Comparison of ENCODE assay signal across 36 cellular contexts in the genomic region with DNA sequence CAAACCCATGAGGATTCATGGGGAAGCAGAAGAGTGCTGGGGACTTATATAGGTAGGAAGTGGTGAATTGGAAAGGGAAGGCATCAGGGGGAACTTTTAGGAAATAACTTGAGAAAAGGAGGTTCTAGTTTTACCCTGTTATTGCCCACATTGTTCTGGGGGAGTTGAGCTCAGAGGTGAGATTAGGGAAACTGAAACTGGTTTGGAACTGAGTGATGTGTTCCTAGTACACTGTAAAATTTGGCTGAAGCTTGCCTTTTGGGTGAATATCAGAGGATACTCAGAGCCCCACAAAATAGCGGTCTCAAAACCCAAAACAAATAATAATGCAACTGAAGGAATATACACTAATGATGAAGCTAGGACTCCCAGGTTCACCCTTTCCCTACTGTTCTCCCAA. TPM values are rescaled to one million over a fixed set of nuclear protein-coding genes. Genes with fewer than 3 reads are reported as not detected.
"Had no signal": no experiment of that assay in that cellular context is flagged by ENCODE, and none has a peak within 500 bp of the region (broad histone marks: within the 10 kb centered on the region; RNA-seq: fewer than 3 reads in every experiment).

No MANE protein-coding gene starts in this region.

- DNase-seq: KG1, MM.1S, MV-4-11, NCI-H1092, NCI-H1105, NCI-H1417 treated with DMSO at 0.1 percent for 48 hours, NCI-H1436 treated with DMSO at 0.1 percent for 48 hours, NCI-H1694 treated with DMSO at 0.1 percent for 48 hours, NCI-H187 treated with DMSO at 0.1 percent for 48 hours, NCI-H2029, NCI-H2081, NCI-H2171 treated with DMSO at 0.1 percent for 48 hours, NCI-H2227 treated with DMSO at 0.1 percent for 48 hours, NCI-H345, NCI-H446 treated with DMSO at 0.1 percent for 48 hours, NCI-H510A, NCI-H524, NCI-H526, NCI-H69, NCI-H748 treated with DMSO at 0.1 percent for 48 hours, NCI-H82, PC-9, SHP77, SIG-M5, SJCRH30 had no signal

- H3K27me3 ChIP-seq: SJCRH30 had no signal

- H3K4me2 ChIP-seq: PC-9 had no signal

- H3K4me3 ChIP-seq: PC-9, SJCRH30, SK-N-MC had no signal

- ATAC-seq: Panc1, Right ventricle myocardium inferior, SK-N-SH treated with all-trans-retinoic acid at 6 μM for 48 hours had no signal

- H2AFZ ChIP-seq: PC-9 had no signal

- H3K27ac ChIP-seq: PC-9, RWPE1, SJCRH30, SK-N-MC had no signal

- FAIRE-seq: RCC 7860 had no signal

- H3K4me1 ChIP-seq: SJCRH30 had no signal

- H3K36me3 ChIP-seq: SJCRH30 had no signal

- H3K9me3 ChIP-seq: SJCRH30 had no signal

RNA-seq across cellular contexts. Expression of a gene that starts 39.6 kb away (rescaled TPM):
- total RNA-seq: LHCN-M2, MCF 10A, PC-9, RPMI7951, SK-MEL-5 had no signal

RNA-seq across cellular contexts. Expression of a gene that starts 40.3 kb away (rescaled TPM):
- total RNA-seq: LHCN-M2, MCF 10A, OCI-LY7, Right ventricle myocardium inferior, RPMI7951 had no signal
